Comparison of ENCODE assay signal across 1 cellular context in genomic region chrX:10620121-10620699, GRCh38.
TF ChIP-seq lines count a peak whose summit lies in the region.

Gene MID1, minus strand, starts transcription at chrX:10620585. Its CDS starts 53,038 bp downstream, at chrX:10567547.

TF ChIP-seq in HCT116, 20 proteins besides CTCF, POLR2A, EP300 and RAD21 (continued from another document):
- TF ChIP-seq ZBTB33 (IDR thresholded peaks at IDR 0.05; ENCODE audit: extremely low read depth, insufficient replicate concordance, low read length) = no peak
- TF ChIP-seq ZFX (IDR thresholded peaks at IDR 0.05) = no peak
- no peak for TF ChIP-seq SIN3A (IDR thresholded peaks at IDR 0.05; ENCODE audit: low read depth)
- TF ChIP-seq EGR1 (IDR thresholded peaks at IDR 0.05; ENCODE audit: low read depth) = no peak
- no peak for TF ChIP-seq ELF1 (IDR thresholded peaks at IDR 0.05; ENCODE audit: borderline replicate concordance, low read depth)
- TF ChIP-seq SP1 (IDR thresholded peaks at IDR 0.05; ENCODE audit: low read depth) = no peak
- TF ChIP-seq EZH2phosphoT487 (IDR thresholded peaks at IDR 0.05; ENCODE audit: borderline replicate concordance) = no peak
- TF ChIP-seq POLR2AphosphoS5 (IDR thresholded peaks at IDR 0.05; ENCODE audit: low read depth, low read length) = peak; percentile 46
